In genomic region chr1:189904509-189904908, GRCh38 we compare ENCODE assay signal across 10 cellular contexts.
"Had no signal": no experiment of that assay in that cellular context is flagged by ENCODE, and none has a peak within 500 bp of the region (broad histone marks: within the 10 kb centered on the region; RNA-seq: fewer than 3 reads in every experiment).

No MANE protein-coding gene starts in this region.

- H3K36me3 ChIP-seq: HAP-1 had no signal

- H3K4me3 Mint-ChIP-seq: HFFc6, IgD-negative memory B cell had no signal

- H2AFZ ChIP-seq: GM23248 had no signal

- H3K9ac ChIP-seq: GM23248 had no signal

- DNase-seq: GM23248, GOT3, H7, HFFc6, Kasumi-1, KG1 had no signal

- H3K27me3 Mint-ChIP-seq: IgD-negative memory B cell had no signal

- H3K9me3 ChIP-seq: HAP-1 had no signal

- H3K27ac Mint-ChIP-seq: HFFc6, IgD-negative memory B cell had no signal

- H3K4me3 ChIP-seq: GM23248, HAP-1 had no signal

- H3K27ac ChIP-seq: GM23248, HL-60 had no signal

- H3K4me1 Mint-ChIP-seq: IgD-negative memory B cell had no signal

- ATAC-seq: HCT116 had no signal
